Comparison of ENCODE assay signal across 12 cellular contexts in the genomic region with DNA sequence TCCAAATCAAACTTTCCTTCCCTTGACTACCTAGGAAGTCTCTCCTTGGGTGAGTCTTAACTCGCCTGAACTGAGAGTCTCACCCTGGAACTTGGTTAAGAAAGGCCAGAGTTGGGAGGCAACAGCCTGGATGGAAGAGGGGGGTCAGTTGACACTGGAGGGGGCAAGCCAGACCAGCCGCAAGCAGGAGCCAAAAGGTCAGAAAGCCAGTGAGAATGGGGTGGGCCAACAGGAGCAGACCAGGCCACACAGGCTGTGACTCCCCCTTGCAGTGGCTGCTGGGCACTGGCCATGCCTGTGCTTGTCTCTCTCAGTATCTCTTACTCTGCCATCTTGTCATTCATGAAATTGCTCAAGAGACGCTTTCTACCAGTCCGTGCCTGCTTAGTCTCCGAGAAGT. TPM values are rescaled to one million over a fixed set of nuclear protein-coding genes. Genes with fewer than 3 reads are reported as not detected.
DNase-seq lines count a peak whose midpoint lies in the region; ATAC-seq and TF ChIP-seq lines count a peak whose summit lies in the region.
"Had no signal": no experiment of that assay in that cellular context is flagged by ENCODE, and none has a peak within 500 bp of the region (broad histone marks: within the 10 kb centered on the region; RNA-seq: fewer than 3 reads in every experiment).

No MANE protein-coding gene starts in this region.

- H3K27ac ChIP-seq in lower lobe of right lung (peak overlapping the region; percentile 70), testis (peak overlapping the region; percentile 31 to 86), SK-N-SH (ENCODE audit: low read depth in 2 of 2, low read length in 1 of 2) (peak overlapping the region in 1 of 2 experiments; percentile 97; a peak in 2 of 4 replicates)

- DNase-seq in activated CD4-positive, alpha-beta T cell treated with anti-CD3 and anti-CD28 coated beads, Interleukin-2, amount 10 ng/mL, durations not matched to agents 7 days and 5 days: no peak
- DNase-seq in activated CD4-positive, alpha-beta T cell treated with anti-CD3 and anti-CD28 coated beads for 1 hour: no peak
- no peak for DNase-seq in activated naive CD4-positive, alpha-beta T cell treated with anti-CD3 and anti-CD28 coated beads, Interleukin-2, amount 50 U/mL, for 72 hours (ENCODE audit: low spot score in 2 of 2)
- DNase-seq in lower lobe of right lung (no peak), testis (no peak), mesenteric fat pad (ENCODE audit: low spot score) (no peak), NCI-H345 treated with DMSO at 0.1 percent for 48 hours (lab: John Stamatoyannopoulos, UW; ENCODE audit: unreplicated experiment) (no peak), SK-N-SH (no peak)
- DNase-seq: mucosa of descending colon, WERI-Rb-1 had no signal

- ATAC-seq in activated naive CD4-positive, alpha-beta T cell treated with anti-CD3 and anti-CD28 coated beads, Interleukin-2, amount 50 U/mL, for 72 hours: no peak
- no peak for ATAC-seq in lower lobe of right lung
- ATAC-seq: A549 had no signal

- no peak for TF ChIP-seq POLR2A in testis (IDR thresholded peaks at IDR 0.05)

- H3K4me2 ChIP-seq in SK-N-SH: no peak overlapping the region
- H3K4me2 ChIP-seq: A549, smooth muscle cell had no signal

- intact Hi-C loops in lower lobe of right lung (cut with DNase I) (no loop called here), testis (cut with DNase I; ENCODE audit: low total_unique reads) (no loop called here)

- H3K27me3 ChIP-seq in lower lobe of right lung (ENCODE audit: low read depth): no peaks in the 10 kb centered on the region
- no peaks in the 10 kb centered on the region for H3K27me3 ChIP-seq in testis
- H3K27me3 ChIP-seq in SK-N-SH (ENCODE audit: insufficient read depth): no peaks in the 10 kb centered on the region

- H3K9me2 ChIP-seq in SK-N-SH: no peaks in the 10 kb centered on the region

- H4K20me1 ChIP-seq in SK-N-SH (ENCODE audit: insufficient read depth): no peaks in the 10 kb centered on the region

- H3K79me2 ChIP-seq in SK-N-SH (ENCODE audit: insufficient read depth): peaks cover 56% of the 10 kb centered on the region

- TF ChIP-seq EP300 in SK-N-SH (IDR thresholded peaks at IDR 0.05; ENCODE audit: borderline replicate concordance in 1 of 2, low read depth in 1 of 2, low read length in 1 of 2): no peak

- CTCF ChIA-PET in activated CD4-positive, alpha-beta T cell treated with anti-CD3 and anti-CD28 coated beads, Interleukin-2, amount 10 ng/mL, durations not matched to agents 7 days and 5 days (lab: Charles Lee): interaction anchor here (1.1 to 1.6 kb wide), 3 partner anchors 10 to 28 kb away, joined by 3 to 4 read pairs (median 3); no protein-coding TSS in a partner anchor
- CTCF ChIA-PET in SK-N-SH (lab: Yijun Ruan, JAX): interaction anchor here (1.9 kb wide), 1 partner anchor 9 kb away, joined by 5 read pairs; no protein-coding TSS in a partner anchor

- peaks cover 33% of the 10 kb centered on the region for H3F3A ChIP-seq in SK-N-SH (replicated peaks; ENCODE audit: insufficient read depth)

- H2AFZ ChIP-seq in SK-N-SH (ENCODE audit: low read depth): no peak overlapping the region

- POLR2A ChIA-PET in activated CD4-positive, alpha-beta T cell treated with anti-CD3 and anti-CD28 coated beads, Interleukin-2, amount 10 ng/mL, durations not matched to agents 7 days and 5 days (lab: Charles Lee): interaction anchor here (0.6 kb wide), 1 partner anchor 32 kb away, joined by 3 read pairs; no protein-coding TSS in a partner anchor
- POLR2A ChIA-PET in SK-N-SH (lab: Yijun Ruan, JAX): no interaction called here

- no peak overlapping the region for H3K9ac ChIP-seq in SK-N-SH

- H3K4me3 ChIP-seq in lower lobe of right lung (no peak overlapping the region), testis (no peak overlapping the region), SK-N-SH (ENCODE audit: low read depth in 2 of 2, low read length in 1 of 2) (no peak overlapping the region)
- H3K4me3 ChIP-seq: A549, mucosa of descending colon, smooth muscle cell had no signal

- H3K4me1 Mint-ChIP-seq in activated CD4-positive, alpha-beta T cell treated with anti-CD3 and anti-CD28 coated beads, Interleukin-2, amount 10 ng/mL, durations not matched to agents 7 days and 5 days: peaks cover 92% of the 10 kb centered on the region

- peaks cover 3% of the 10 kb centered on the region for H3K9me3 Mint-ChIP-seq in activated CD4-positive, alpha-beta T cell treated with anti-CD3 and anti-CD28 coated beads, Interleukin-2, amount 10 ng/mL, durations not matched to agents 7 days and 5 days
- peaks cover 0 to 3% of the 10 kb centered on the region in 2 donors for H3K9me3 Mint-ChIP-seq in activated naive CD4-positive, alpha-beta T cell treated with anti-CD3 and anti-CD28 coated beads, Interleukin-2, amount 50 U/mL, for 72 hours

- no peaks in the 10 kb centered on the region for H3K27me3 Mint-ChIP-seq in activated CD4-positive, alpha-beta T cell treated with anti-CD3 and anti-CD28 coated beads, Interleukin-2, amount 10 ng/mL, durations not matched to agents 7 days and 5 days

- H3K4me1 ChIP-seq in lower lobe of right lung (peaks cover 84% of the 10 kb centered on the region), testis (peaks cover 63% of the 10 kb centered on the region), SK-N-SH (ENCODE audit: control insufficient read depth in 1 of 2, insufficient read depth in 2 of 2, low read depth in 1 of 2, low read length in 1 of 2) (peaks cover 25 to 41% of the 10 kb centered on the region in 2 experiments)

- H3K9me3 ChIP-seq in lower lobe of right lung (no peaks in the 10 kb centered on the region), testis (no peaks in the 10 kb centered on the region), SK-N-SH (no peaks in the 10 kb centered on the region)
- H3K9me3 ChIP-seq: A549, mucosa of descending colon had no signal

- H3K27ac Mint-ChIP-seq in activated CD4-positive, alpha-beta T cell treated with anti-CD3 and anti-CD28 coated beads, Interleukin-2, amount 10 ng/mL, durations not matched to agents 7 days and 5 days: peak overlapping the region; percentile 88
- H3K27ac Mint-ChIP-seq in activated naive CD4-positive, alpha-beta T cell treated with anti-CD3 and anti-CD28 coated beads, Interleukin-2, amount 50 U/mL, for 72 hours: peak overlapping the region; percentile 84

- no peak for TF ChIP-seq RAD21 in SK-N-SH (IDR thresholded peaks at IDR 0.05; ENCODE audit: low read length)

- TF ChIP-seq CTCF in lower lobe of right lung (IDR thresholded peaks at IDR 0.05) (no peak), testis (IDR thresholded peaks at IDR 0.05) (no peak), SK-N-SH (IDR thresholded peaks at IDR 0.05) (no peak)

- H3K4me3 Mint-ChIP-seq in activated CD4-positive, alpha-beta T cell treated with anti-CD3 and anti-CD28 coated beads, Interleukin-2, amount 10 ng/mL, durations not matched to agents 7 days and 5 days: peak overlapping the region; percentile 44

- H3K36me3 ChIP-seq in lower lobe of right lung (no peaks in the 10 kb centered on the region), testis (ENCODE audit: low read depth, missing control alignments) (no peaks in the 10 kb centered on the region), SK-N-SH (replicated peaks in 1 of 2; ENCODE audit: control insufficient read depth in 1 of 2, insufficient read depth in 2 of 2, low read length in 1 of 2) (peaks cover 3 to 17% of the 10 kb centered on the region in 2 experiments)
- H3K36me3 ChIP-seq: WERI-Rb-1 had no signal

- WGBS in testis, 2 donors: 82 to 85% methylated on average over 5 of the region's 5 CpGs
- WGBS in SK-N-SH (ENCODE audit: low lambda C conversion rate): 100% methylated on average over 5 of the region's 5 CpGs

- H3K36me3 Mint-ChIP-seq in activated CD4-positive, alpha-beta T cell treated with anti-CD3 and anti-CD28 coated beads, Interleukin-2, amount 10 ng/mL, durations not matched to agents 7 days and 5 days (ENCODE audit: low read depth): peaks cover 68% of the 10 kb centered on the region
- H3K36me3 Mint-ChIP-seq in activated naive CD4-positive, alpha-beta T cell treated with anti-CD3 and anti-CD28 coated beads, Interleukin-2, amount 50 U/mL, for 72 hours: peaks cover 0 to 44% of the 10 kb centered on the region in 2 donors

TF ChIP-seq in SK-N-SH, 30 proteins besides CTCF, POLR2A, EP300 and RAD21 (continues in another document):
- TF ChIP-seq POLR2AphosphoS5 (IDR thresholded peaks at IDR 0.05; ENCODE audit: low read depth, low read length) (no peak), RCOR1 (IDR thresholded peaks at IDR 0.05; ENCODE audit: low read length) (no peak), YY1 (IDR thresholded peaks at IDR 0.05; ENCODE audit: low read depth) (no peak), GABPA (IDR thresholded peaks at IDR 0.05; ENCODE audit: low read depth) (no peak)
- TF ChIP-seq, protein P1, sequence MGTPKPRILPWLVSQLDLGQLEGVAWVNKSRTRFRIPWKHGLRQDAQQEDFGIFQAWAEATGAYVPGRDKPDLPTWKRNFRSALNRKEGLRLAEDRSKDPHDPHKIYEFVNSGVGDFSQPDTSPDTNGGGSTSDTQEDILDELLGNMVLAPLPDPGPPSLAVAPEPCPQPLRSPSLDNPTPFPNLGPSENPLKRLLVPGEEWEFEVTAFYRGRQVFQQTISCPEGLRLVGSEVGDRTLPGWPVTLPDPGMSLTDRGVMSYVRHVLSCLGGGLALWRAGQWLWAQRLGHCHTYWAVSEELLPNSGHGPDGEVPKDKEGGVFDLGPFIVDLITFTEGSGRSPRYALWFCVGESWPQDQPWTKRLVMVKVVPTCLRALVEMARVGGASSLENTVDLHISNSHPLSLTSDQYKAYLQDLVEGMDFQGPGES (IDR thresholded peaks at IDR 0.05; ENCODE audit: low read depth, low read length): no peak

RNA-seq across cellular contexts. Expression of gene CRTC3, which starts 32.9 kb away (rescaled TPM):
- total RNA-seq in activated CD4-positive, alpha-beta T cell treated with anti-CD3 and anti-CD28 coated beads, Interleukin-2, amount 10 ng/mL, durations not matched to agents 7 days and 5 days: 10 to 100 TPM; 85.1 to 90.7 TPM
- 10 to 100 TPM; 41.8 to 58.1 TPM for total RNA-seq in activated naive CD4-positive, alpha-beta T cell treated with anti-CD3 and anti-CD28 coated beads, Interleukin-2, amount 50 U/mL, for 72 hours
- total RNA-seq in lower lobe of right lung: 40.6 TPM
- total RNA-seq in testis: 100 to 1,000 TPM; 105 to 125 TPM
- 47.1 TPM for polyA plus RNA-seq in testis (ENCODE audit: insufficient read depth, low read depth, low replicate concordance)
- 45.7 TPM for total RNA-seq in mesenteric fat pad
- polyA plus RNA-seq in SK-N-SH (2012; rRNA removed): 16.7 TPM in 2 replicates
- 9.5 and 12.3 TPM in 2 replicates for polyA plus RNA-seq in SK-N-SH (2012; cell fraction: cytosol; rRNA removed)
- 31.4 and 40.2 TPM in 2 replicates for polyA plus RNA-seq in SK-N-SH (2012; cell fraction: nucleus; rRNA removed)
